In the genomic region with DNA sequence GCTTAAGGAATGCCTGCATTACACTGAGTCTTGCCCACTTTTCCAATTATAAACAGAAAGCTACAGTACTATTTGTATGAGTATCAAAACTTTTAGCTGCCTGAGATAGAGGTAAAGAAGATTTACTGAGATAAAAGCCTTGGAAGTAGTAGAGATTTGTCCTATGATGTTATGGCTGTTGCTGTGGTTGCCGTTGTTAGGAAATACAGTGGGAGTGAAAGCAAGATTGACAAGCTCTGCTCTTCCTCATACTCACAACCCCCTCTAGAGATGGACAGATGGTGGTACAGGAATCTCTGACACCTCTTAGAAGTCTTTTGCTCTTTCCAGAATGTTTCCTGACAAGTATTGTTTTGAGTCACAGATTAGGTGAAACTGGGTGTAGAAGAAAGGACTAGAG, we compare ENCODE assay signal across 12 cellular contexts.
DNase-seq lines count a peak whose midpoint lies in the region.
"Had no signal": no experiment of that assay in that cellular context is flagged by ENCODE, and none has a peak within 500 bp of the region (broad histone marks: within the 10 kb centered on the region; RNA-seq: fewer than 3 reads in every experiment).

No MANE protein-coding gene starts in this region.

- no peak overlapping the region for H3K27ac ChIP-seq in substantia nigra (ENCODE audit: low read depth, low read length, poor library complexity, severe bottlenecking)

- peak; percentile 11 for DNase-seq in Daoy (ENCODE audit: low read depth)
- DNase-seq in KBM-7: peak; percentile 57
- peak; percentile 66 for DNase-seq in SKM-1 treated with dmso at 0.1 percent for 144 hours (lab: John Stamatoyannopoulos, UW; ENCODE audit: unreplicated experiment)
- DNase-seq in kidney glomerular epithelial cell (lab: John Stamatoyannopoulos, UW): peak; percentile 18
- no peak for DNase-seq in NK-92 (lab: John Stamatoyannopoulos, UW; ENCODE audit: unreplicated experiment)
- no peak for DNase-seq in activated CD4-positive, alpha-beta T cell treated with anti-CD3 and anti-CD28 coated beads, Interleukin-2, amount 50 U/mL, for 4 hours
- no peak for DNase-seq in substantia nigra (lab: John Stamatoyannopoulos, UW)
- DNase-seq: activated CD8-positive, alpha-beta memory T cell treated with anti-CD3 and anti-CD28 coated beads, Interleukin-2, amount 50 U/mL, for 4 hours; effector memory CD8-positive, alpha-beta T cell; EL; NCI-H1092; T-helper 9 cell had no signal

- in situ Hi-C loops in KBM-7 (cut with MboI; ENCODE audit: low pct_unique_long_range_greater_than_20kb, low sequenced_read_pairs): no loop called here

Comparison
In these comparisons a context has a peak if more than half of its experiments do, and no peak if none do; other contexts are left out.
1. DNase-seq: peak in Daoy (single experiment), KBM-7 (single experiment), SKM-1 treated with dmso at 0.1 percent for 144 hours (single experiment) and kidney glomerular epithelial cell (single experiment); none in NK-92 (single experiment), activated CD4-positive, alpha-beta T cell treated with anti-CD3 and anti-CD28 coated beads, Interleukin-2, amount 50 U/mL, for 4 hours (0 of 2) and substantia nigra (0 of 49).